In genomic region chr5:148543727-148544126, GRCh38 we compare ENCODE assay signal across 22 cellular contexts.
"Had no signal": no experiment of that assay in that cellular context is flagged by ENCODE, and none has a peak within 500 bp of the region (broad histone marks: within the 10 kb centered on the region; RNA-seq: fewer than 3 reads in every experiment).

No MANE protein-coding gene starts in this region.

- DNase-seq: caudate nucleus; effector CD4-positive, alpha-beta T cell; endodermal cell; erythroblast; immature natural killer cell; left lung; mesendoderm; naive thymus-derived CD4-positive, alpha-beta T cell; nephron progenitor cell; stimulated activated CD4-positive, alpha-beta T cell treated with anti-CD3 and anti-CD28 coated beads, Interleukin-4, amount 100 ng/mL, for 1 hour; stimulated activated CD8-positive, alpha-beta memory T cell treated with anti-CD3 and anti-CD28 coated beads, Interleukin-4, amount 100 ng/mL, for 48 hours; stimulated activated naive CD8-positive, alpha-beta T cell treated with anti-CD3 and anti-CD28 coated beads, Interleukin-15, Interleukin-2, amounts not matched to agents 100 U/mL and 50 U/mL, for 24 hours; tibial artery had no signal

- H3K4me1 ChIP-seq: gastroesophageal sphincter, left lung, suprapubic skin, tibial artery had no signal

- H3K9me3 ChIP-seq: gastroesophageal sphincter, left lung, neutrophil, suprapubic skin, tibial artery had no signal

- H3K36me3 ChIP-seq: gastroesophageal sphincter, left lung, neutrophil, right atrium auricular region, suprapubic skin, tibial artery had no signal

- FAIRE-seq: endothelial cell of umbilical vein, keratinocyte had no signal

- H3K4me1 Mint-ChIP-seq: endodermal cell; immature natural killer cell; naive thymus-derived CD4-positive, alpha-beta T cell; nephron progenitor cell; stimulated activated effector memory CD8-positive, alpha-beta T cell treated with anti-CD3 and anti-CD28 coated beads, Interleukin-12 subunit alpha, Interleukin-12 subunit beta, amount 100 ng/mL, for 72 hours had no signal

- H3K27me3 ChIP-seq: gastroesophageal sphincter, left lung, neutrophil, right atrium auricular region, suprapubic skin, tibial artery had no signal

- H3K4me3 ChIP-seq: coronary artery, gastroesophageal sphincter, left lung, right atrium auricular region, smooth muscle cell, suprapubic skin, tibial artery had no signal

- H3K27ac Mint-ChIP-seq: endodermal cell; immature natural killer cell; naive thymus-derived CD4-positive, alpha-beta T cell; nephron progenitor cell; stimulated activated effector memory CD8-positive, alpha-beta T cell treated with anti-CD3 and anti-CD28 coated beads, Interleukin-12 subunit alpha, Interleukin-12 subunit beta, amount 100 ng/mL, for 72 hours had no signal

- H3K4me3 Mint-ChIP-seq: endodermal cell; immature natural killer cell; naive thymus-derived CD4-positive, alpha-beta T cell; nephron progenitor cell; stimulated activated effector memory CD8-positive, alpha-beta T cell treated with anti-CD3 and anti-CD28 coated beads, Interleukin-12 subunit alpha, Interleukin-12 subunit beta, amount 100 ng/mL, for 72 hours had no signal

- ATAC-seq: gastroesophageal sphincter; left lung; naive thymus-derived CD4-positive, alpha-beta T cell; stimulated activated effector memory CD8-positive, alpha-beta T cell treated with anti-CD3 and anti-CD28 coated beads, Interleukin-12 subunit alpha, Interleukin-12 subunit beta, amount 100 ng/mL, for 72 hours; stimulated activated naive CD8-positive, alpha-beta T cell treated with anti-CD3 and anti-CD28 coated beads, Interleukin-15, Interleukin-2, amounts not matched to agents 100 U/mL and 50 U/mL, for 24 hours had no signal

- H3K4me2 ChIP-seq: smooth muscle cell had no signal

- H3K36me3 Mint-ChIP-seq: immature natural killer cell; naive thymus-derived CD4-positive, alpha-beta T cell; stimulated activated effector memory CD8-positive, alpha-beta T cell treated with anti-CD3 and anti-CD28 coated beads, Interleukin-12 subunit alpha, Interleukin-12 subunit beta, amount 100 ng/mL, for 72 hours had no signal

- H3K27ac ChIP-seq: gastroesophageal sphincter, left lung, neutrophil, suprapubic skin, tibial artery had no signal
